ENCODE assay signal across 18 cellular contexts in the genomic region with DNA sequence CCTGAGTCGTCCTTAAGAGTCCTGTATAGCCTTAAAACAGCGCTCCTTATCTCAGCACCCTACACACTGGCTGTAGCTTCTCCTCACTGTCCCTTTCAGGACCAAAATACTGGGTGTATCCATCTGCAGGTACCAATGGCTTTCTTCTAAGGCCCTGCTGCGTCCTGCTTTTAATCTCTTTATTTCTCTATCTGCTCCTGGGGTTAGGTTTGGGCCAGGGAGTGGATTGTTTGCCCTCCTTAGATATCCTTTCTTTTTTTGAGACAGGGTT. TPM values are rescaled to one million over a fixed set of nuclear protein-coding genes. Genes with fewer than 3 reads are reported as not detected.
DNase-seq lines count a peak whose midpoint lies in the region; ATAC-seq and TF ChIP-seq lines count a peak whose summit lies in the region.
"Had no signal": no experiment of that assay in that cellular context is flagged by ENCODE, and none has a peak within 500 bp of the region (broad histone marks: within the 10 kb centered on the region; RNA-seq: fewer than 3 reads in every experiment).

No MANE protein-coding gene starts in this region.

- H3K9me3 Mint-ChIP-seq in CD4-positive, CD25-positive, alpha-beta regulatory T cell = peaks cover 0 to 1% (median 0%) of the 10 kb centered on the region in 7 donors
- no peaks in the 10 kb centered on the region for H3K9me3 Mint-ChIP-seq in dendritic cell treated with granulocyte-macrophage colony-stimulating factor and Interleukin-4, amounts not matched to agents 40 ng/mL and 50 ng/mL, for 4 days
- no peaks in the 10 kb centered on the region for H3K9me3 Mint-ChIP-seq in T-helper 2 cell treated with Interferon-gamma antibody and Interleukin-4, amounts not matched to agents 5 μg/mL and 100 μg/mL, for 36 hours
- H3K9me3 Mint-ChIP-seq: central memory CD8-positive, alpha-beta T cell; nephron had no signal

- peaks cover 30% of the 10 kb centered on the region for H3K36me3 ChIP-seq in CD4-positive, CD25-positive, alpha-beta regulatory T cell (ENCODE audit: control insufficient read depth, insufficient read depth, low read length)
- H3K36me3 ChIP-seq in neutrophil = peaks cover 38% of the 10 kb centered on the region
- H3K36me3 ChIP-seq: HAP-1 had no signal

- intact Hi-C loops in dendritic cell treated with granulocyte-macrophage colony-stimulating factor and Interleukin-4, amounts not matched to agents 40 ng/mL and 50 ng/mL, for 4 days (cut with micrococcal nuclease) = no loop called here

- no peaks in the 10 kb centered on the region for H3K27me3 ChIP-seq in CD4-positive, CD25-positive, alpha-beta regulatory T cell (ENCODE audit: control insufficient read depth, insufficient read depth, low read length)
- H3K27me3 ChIP-seq in neutrophil = no peaks in the 10 kb centered on the region

- no peak for ATAC-seq in CD4-positive, CD25-positive, alpha-beta regulatory T cell (ENCODE audit: low read depth in 2 of 2)
- no peak for ATAC-seq in GM21526 (IDR thresholded peaks at IDR 0.05; ENCODE audit: low FRiP score, unreplicated experiment)
- ATAC-seq in GM19351 (IDR thresholded peaks at IDR 0.05; ENCODE audit: unreplicated experiment) = no peak

- H3K9me3 ChIP-seq in CD4-positive, CD25-positive, alpha-beta regulatory T cell (ENCODE audit: control insufficient read depth in 2 of 2, low read length in 2 of 2) = no peaks in the 10 kb centered on the region
- no peaks in the 10 kb centered on the region for H3K9me3 ChIP-seq in neutrophil
- H3K9me3 ChIP-seq: HAP-1 had no signal

- peak overlapping the region in 2 of 4 donors; percentile 31 to 48 for H3K4me3 Mint-ChIP-seq in CD4-positive, CD25-positive, alpha-beta regulatory T cell
- no peak overlapping the region for H3K4me3 Mint-ChIP-seq in dendritic cell treated with granulocyte-macrophage colony-stimulating factor and Interleukin-4, amounts not matched to agents 40 ng/mL and 50 ng/mL, for 4 days
- no peak overlapping the region for H3K4me3 Mint-ChIP-seq in T-helper 2 cell treated with Interferon-gamma antibody and Interleukin-4, amounts not matched to agents 5 μg/mL and 100 μg/mL, for 36 hours
- H3K4me3 Mint-ChIP-seq: central memory CD8-positive, alpha-beta T cell; nephron had no signal

- peak overlapping the region; percentile 18 for H3K4me3 ChIP-seq in CD4-positive, CD25-positive, alpha-beta regulatory T cell (ENCODE audit: low read depth, low read length)
- no peak overlapping the region for H3K4me3 ChIP-seq in neutrophil (ENCODE audit: low read depth in 1 of 2, low read length in 1 of 2)
- H3K4me3 ChIP-seq: HAP-1 had no signal

- H3K27me3 Mint-ChIP-seq in CD4-positive, CD25-positive, alpha-beta regulatory T cell = no peaks in the 10 kb centered on the region
- H3K27me3 Mint-ChIP-seq in dendritic cell treated with granulocyte-macrophage colony-stimulating factor and Interleukin-4, amounts not matched to agents 40 ng/mL and 50 ng/mL, for 4 days = no peaks in the 10 kb centered on the region
- H3K27me3 Mint-ChIP-seq in T-helper 2 cell treated with Interferon-gamma antibody and Interleukin-4, amounts not matched to agents 5 μg/mL and 100 μg/mL, for 36 hours (ENCODE audit: low read depth) = no peaks in the 10 kb centered on the region
- H3K27me3 Mint-ChIP-seq: central memory CD8-positive, alpha-beta T cell had no signal

- peaks cover 20 to 92% (median 63%) of the 10 kb centered on the region in 4 donors for H3K4me1 Mint-ChIP-seq in CD4-positive, CD25-positive, alpha-beta regulatory T cell
- peaks cover 94% of the 10 kb centered on the region for H3K4me1 Mint-ChIP-seq in dendritic cell treated with granulocyte-macrophage colony-stimulating factor and Interleukin-4, amounts not matched to agents 40 ng/mL and 50 ng/mL, for 4 days (ENCODE audit: low read depth)
- H3K4me1 Mint-ChIP-seq in T-helper 2 cell treated with Interferon-gamma antibody and Interleukin-4, amounts not matched to agents 5 μg/mL and 100 μg/mL, for 36 hours (ENCODE audit: low read depth) = peaks cover 22% of the 10 kb centered on the region

- peak overlapping the region; percentile 71 for H3K27ac ChIP-seq in 22Rv1
- peak overlapping the region; percentile 28 for H3K27ac ChIP-seq in CD4-positive, CD25-positive, alpha-beta regulatory T cell (ENCODE audit: insufficient read depth, low read length, poor library complexity, severe bottlenecking)
- peak overlapping the region; percentile 26 for H3K27ac ChIP-seq in neutrophil

- H3K4me1 ChIP-seq in CD4-positive, CD25-positive, alpha-beta regulatory T cell (ENCODE audit: control insufficient read depth, insufficient read depth, low read length, poor library complexity, severe bottlenecking) = peaks cover 92% of the 10 kb centered on the region
- peaks cover 73 to 83% of the 10 kb centered on the region in 2 experiments for H3K4me1 ChIP-seq in neutrophil (ENCODE audit: control insufficient read depth in 1 of 2, insufficient read depth in 1 of 2, low read depth in 1 of 2, low read length in 1 of 2)

- TF ChIP-seq CTCF in 22Rv1 (IDR thresholded peaks at IDR 0.05) = no peak
- TF ChIP-seq CTCF in neutrophil (IDR thresholded peaks at IDR 0.05) = no peak

- H3K27ac Mint-ChIP-seq in CD4-positive, CD25-positive, alpha-beta regulatory T cell = peak overlapping the region; percentile 93 to 98 (median 97)
- peak overlapping the region; percentile 86 for H3K27ac Mint-ChIP-seq in dendritic cell treated with granulocyte-macrophage colony-stimulating factor and Interleukin-4, amounts not matched to agents 40 ng/mL and 50 ng/mL, for 4 days
- no peak overlapping the region for H3K27ac Mint-ChIP-seq in T-helper 2 cell treated with Interferon-gamma antibody and Interleukin-4, amounts not matched to agents 5 μg/mL and 100 μg/mL, for 36 hours
- H3K27ac Mint-ChIP-seq: nephron had no signal

- DNase-seq in CD4-positive, CD25-positive, alpha-beta regulatory T cell = no peak
- no peak for DNase-seq in T-helper 2 cell treated with Interferon-gamma antibody and Interleukin-4, amounts not matched to agents 5 μg/mL and 100 μg/mL, for 36 hours (ENCODE audit: low spot score)
- DNase-seq: effector CD4-positive, alpha-beta T cell; MV-4-11; NCI-H2029; NCI-H446 treated with DMSO at 0.1 percent for 48 hours; SHP77; stimulated activated CD4-positive, alpha-beta T cell treated with anti-CD3 and anti-CD28 coated beads, Interleukin-15, amount 100 ng/mL, for 24 hours; stimulated activated naive CD4-positive, alpha-beta T cell; T-helper 1 cell had no signal

- H3K36me3 Mint-ChIP-seq in CD4-positive, CD25-positive, alpha-beta regulatory T cell = peaks cover 27% of the 10 kb centered on the region
- peaks cover 78% of the 10 kb centered on the region for H3K36me3 Mint-ChIP-seq in dendritic cell treated with granulocyte-macrophage colony-stimulating factor and Interleukin-4, amounts not matched to agents 40 ng/mL and 50 ng/mL, for 4 days (ENCODE audit: low read depth)
- H3K36me3 Mint-ChIP-seq in T-helper 2 cell treated with Interferon-gamma antibody and Interleukin-4, amounts not matched to agents 5 μg/mL and 100 μg/mL, for 36 hours (ENCODE audit: low read depth) = no peaks in the 10 kb centered on the region

RNA-seq across cellular contexts. Expression of a gene that starts 12.1 kb away (rescaled TPM):
- 135 TPM for total RNA-seq in CD4-positive, CD25-positive, alpha-beta regulatory T cell
- 10 to 100 TPM; 54.5 to 84.4 (median 62.2) TPM for polyA plus RNA-seq in CD4-positive, CD25-positive, alpha-beta regulatory T cell
